Comparison of ENCODE assay signal across 7 cellular contexts in genomic region chr9:106859957-106860715, GRCh38.
DNase-seq lines count a peak whose midpoint lies in the region; ATAC-seq and TF ChIP-seq lines count a peak whose summit lies in the region.

No MANE protein-coding gene starts in this region.

- DNase-seq in HFF-Myc (ENCODE audit: extremely low read depth, low read depth) (no peak), adipocyte (ENCODE audit: low read depth) (peak; percentile 16), iPS-NIHi7 (ENCODE audit: extremely low spot score) (peak; percentile 64), HPDE6-E6E7 (ENCODE audit: extremely low spot score) (no peak), NCI-H187 treated with DMSO at 0.1 percent for 48 hours (lab: John Stamatoyannopoulos, UW) (no peak)

- H3K4me1 ChIP-seq in adipocyte (ENCODE audit: control insufficient read depth, insufficient read depth, low read length), result peaks cover 9% of the 10 kb centered on the region
- H3K4me1 ChIP-seq in stomach smooth muscle (ENCODE audit: control insufficient read depth, insufficient read depth, low read length), result peaks cover 11% of the 10 kb centered on the region

- no peaks in the 10 kb centered on the region for H3K27me3 ChIP-seq in adipocyte (replicated peaks; ENCODE audit: control insufficient read depth, insufficient read depth, low read length)
- no peaks in the 10 kb centered on the region for H3K27me3 ChIP-seq in stomach smooth muscle (ENCODE audit: control insufficient read depth in 1 of 2, insufficient read depth in 2 of 2, low read length in 2 of 2)

- no peak for TF ChIP-seq CTCF in HFF-Myc (IDR thresholded peaks at IDR 0.05; ENCODE audit: low read depth, low read length, missing control alignments)

- H3K9me3 ChIP-seq in adipocyte (ENCODE audit: control insufficient read depth, low read length), result no peaks in the 10 kb centered on the region
- H3K9me3 ChIP-seq in stomach smooth muscle (ENCODE audit: control insufficient read depth in 2 of 2, low read length in 2 of 2), result no peaks in the 10 kb centered on the region

- H3K27ac ChIP-seq in stomach smooth muscle (ENCODE audit: low read length), result peak overlapping the region; percentile 84

- H3K36me3 ChIP-seq in adipocyte (ENCODE audit: control insufficient read depth, insufficient read depth, low read length, severe bottlenecking) (no peaks in the 10 kb centered on the region), stomach smooth muscle (ENCODE audit: control insufficient read depth in 2 of 2, insufficient read depth in 2 of 2, low read length in 2 of 2) (no peaks in the 10 kb centered on the region)

- ATAC-seq in HG03095 (IDR thresholded peaks at IDR 0.05; ENCODE audit: unreplicated experiment), result no peak

- H3K9ac ChIP-seq in adipocyte (ENCODE audit: low read length), result peak overlapping the region; percentile 96
- peak overlapping the region; percentile 91 to 97 for H3K9ac ChIP-seq in stomach smooth muscle (ENCODE audit: low read length in 2 of 2)

- H3K4me3 ChIP-seq in HFF-Myc (replicated peaks; ENCODE audit: low read depth, low read length) (peak overlapping the region; percentile 71), adipocyte (ENCODE audit: low read length) (peak overlapping the region; percentile 96), stomach smooth muscle (ENCODE audit: low read length in 2 of 2) (peak overlapping the region; percentile 96 to 97)

Comparison
In these comparisons a context has a peak if more than half of its experiments do, and no peak if none do; other contexts are left out.
1. DNase-seq: peak in adipocyte (single experiment) and iPS-NIHi7 (single experiment); none in HFF-Myc (single experiment), HPDE6-E6E7 (single experiment) and NCI-H187 treated with DMSO at 0.1 percent for 48 hours (single experiment).
2. Peak in every context shown above with its lines, with median percentiles within 50 percentile points of each other: H3K4me3 ChIP-seq.